ENCODE assay signal across 1 cellular context in the genomic region with DNA sequence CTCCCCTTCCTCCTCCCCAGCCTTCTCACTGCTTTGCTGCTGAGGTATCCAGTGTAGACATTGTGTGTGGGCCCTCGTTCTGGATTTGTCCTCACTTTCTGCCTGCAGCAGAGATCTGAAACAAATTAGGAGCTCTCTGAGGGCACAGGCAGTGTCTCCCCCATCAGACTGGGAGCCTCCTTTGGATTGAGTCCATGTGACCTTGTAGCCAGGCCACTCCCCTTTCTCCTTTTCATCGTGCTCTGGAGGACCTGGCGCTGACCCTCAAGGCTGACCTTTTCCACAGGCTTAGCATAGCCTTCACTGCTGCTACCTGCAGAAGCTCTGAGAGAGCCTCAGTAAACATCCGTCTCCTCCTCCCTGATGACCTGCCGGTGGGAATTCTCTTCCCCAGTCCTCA.
TF ChIP-seq lines count a peak whose summit lies in the region.

No MANE protein-coding gene starts in this region.

TF ChIP-seq in HepG2, 621 proteins besides CTCF, POLR2A, EP300 and RAD21:
- TF ChIP-seq MIER3 (CRISPR knock-in tag; IDR thresholded peaks at IDR 0.05; ENCODE audit: borderline replicate concordance) (no peak), NR2F6 (IDR thresholded peaks at IDR 0.05) (peak; percentile 25; the same call in 1 of the 2 replicates), NR2F6 (CRISPR knock-in tag; IDR thresholded peaks at IDR 0.05) (no peak), FOSL2 (CRISPR knock-in tag; IDR thresholded peaks at IDR 0.05) (0 out of 2 replicates have a peak, but pooled peaks have one; percentile 5), ZSCAN22 (CRISPR knock-in tag; IDR thresholded peaks at IDR 0.05) (peak; percentile 98), ZNF567 (CRISPR knock-in tag; IDR thresholded peaks at IDR 0.05; ENCODE audit: borderline replicate concordance) (0 out of 2 replicates have a peak, but pooled peaks have one; percentile 37)
- TF ChIP-seq, protein P1, sequence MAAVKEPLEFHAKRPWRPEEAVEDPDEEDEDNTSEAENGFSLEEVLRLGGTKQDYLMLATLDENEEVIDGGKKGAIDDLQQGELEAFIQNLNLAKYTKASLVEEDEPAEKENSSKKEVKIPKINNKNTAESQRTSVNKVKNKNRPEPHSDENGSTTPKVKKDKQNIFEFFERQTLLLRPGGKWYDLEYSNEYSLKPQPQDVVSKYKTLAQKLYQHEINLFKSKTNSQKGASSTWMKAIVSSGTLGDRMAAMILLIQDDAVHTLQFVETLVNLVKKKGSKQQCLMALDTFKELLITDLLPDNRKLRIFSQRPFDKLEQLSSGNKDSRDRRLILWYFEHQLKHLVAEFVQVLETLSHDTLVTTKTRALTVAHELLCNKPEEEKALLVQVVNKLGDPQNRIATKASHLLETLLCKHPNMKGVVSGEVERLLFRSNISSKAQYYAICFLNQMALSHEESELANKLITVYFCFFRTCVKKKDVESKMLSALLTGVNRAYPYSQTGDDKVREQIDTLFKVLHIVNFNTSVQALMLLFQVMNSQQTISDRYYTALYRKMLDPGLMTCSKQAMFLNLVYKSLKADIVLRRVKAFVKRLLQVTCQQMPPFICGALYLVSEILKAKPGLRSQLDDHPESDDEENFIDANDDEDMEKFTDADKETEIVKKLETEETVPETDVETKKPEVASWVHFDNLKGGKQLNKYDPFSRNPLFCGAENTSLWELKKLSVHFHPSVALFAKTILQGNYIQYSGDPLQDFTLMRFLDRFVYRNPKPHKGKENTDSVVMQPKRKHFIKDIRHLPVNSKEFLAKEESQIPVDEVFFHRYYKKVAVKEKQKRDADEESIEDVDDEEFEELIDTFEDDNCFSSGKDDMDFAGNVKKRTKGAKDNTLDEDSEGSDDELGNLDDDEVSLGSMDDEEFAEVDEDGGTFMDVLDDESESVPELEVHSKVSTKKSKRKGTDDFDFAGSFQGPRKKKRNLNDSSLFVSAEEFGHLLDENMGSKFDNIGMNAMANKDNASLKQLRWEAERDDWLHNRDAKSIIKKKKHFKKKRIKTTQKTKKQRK (IDR thresholded peaks at IDR 0.05; ENCODE audit: low read length), result no peak
